ENCODE assay signal across 8 cellular contexts in the genomic region with DNA sequence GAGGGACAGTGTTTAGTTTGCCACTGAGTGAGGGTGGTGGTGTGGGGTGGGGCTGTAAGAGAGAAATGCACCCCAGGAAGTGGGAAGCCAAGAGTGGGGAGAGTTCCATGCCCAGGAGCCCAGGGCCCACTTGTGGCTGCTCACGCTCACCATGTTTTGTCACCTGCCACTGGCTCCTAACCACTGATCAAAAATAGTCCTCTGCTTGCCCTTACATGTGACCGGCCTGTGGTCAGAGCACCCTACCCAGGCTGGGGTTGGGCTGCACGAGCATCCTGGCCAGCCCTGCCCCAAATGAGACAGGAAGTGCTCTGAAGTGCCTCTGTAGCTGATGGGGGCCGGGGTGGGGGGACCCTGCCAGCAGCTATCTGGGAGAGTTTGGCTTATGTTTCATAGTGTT.
DNase-seq lines count a peak whose midpoint lies in the region; ATAC-seq, FAIRE-seq and TF ChIP-seq lines count a peak whose summit lies in the region.
"Had no signal": no experiment of that assay in that cellular context is flagged by ENCODE, and none has a peak within 500 bp of the region (broad histone marks: within the 10 kb centered on the region; RNA-seq: fewer than 3 reads in every experiment).

No MANE protein-coding gene starts in this region.

- ATAC-seq in GM19025 (IDR thresholded peaks at IDR 0.05; ENCODE audit: low read depth, unreplicated experiment) (peak; percentile 55), HG02798 (IDR thresholded peaks at IDR 0.05; ENCODE audit: poor library complexity, unreplicated experiment) (peak; percentile 68)

- H3K9me3 ChIP-seq in small intestine (ENCODE audit: control insufficient read depth, low read depth), result no peaks in the 10 kb centered on the region

- peak; percentile 92 for DNase-seq in SW480 (ENCODE audit: low spot score)
- peak; percentile 11 for DNase-seq in small intestine
- DNase-seq in effector CD4-positive, alpha-beta T cell, result no peak
- no peak for DNase-seq in SK-N-DZ (ENCODE audit: low spot score)
- no peak for DNase-seq in dorsolateral prefrontal cortex

- no peaks in the 10 kb centered on the region for H3K36me3 ChIP-seq in small intestine (ENCODE audit: control insufficient read depth in 2 of 2, insufficient read depth in 2 of 2, low read length in 2 of 2)

- TF ChIP-seq CTCF in dorsolateral prefrontal cortex (IDR thresholded peaks at IDR 0.05 in 54 of 56, conservative IDR thresholded peaks at IDR 0.05 in 2 of 56; ENCODE audit: low read depth in 1 of 56, partially characterized antibody in 56 of 56), result no peak

- WGBS in small intestine, 3 donors, result 62 to 73% (median 63%) methylated on average over 4 of the region's 4 CpGs

- H3K4me1 ChIP-seq in small intestine (ENCODE audit: control insufficient read depth in 2 of 2, insufficient read depth in 1 of 2, low read depth in 1 of 2, low read length in 1 of 2), result no peaks in the 10 kb centered on the region

- H3K27me3 ChIP-seq in small intestine (ENCODE audit: control insufficient read depth in 2 of 2, insufficient read depth in 2 of 2, low read length in 2 of 2) (no peaks in the 10 kb centered on the region), dorsolateral prefrontal cortex (peaks cover 0 to 4% (median 0%) of the 10 kb centered on the region in 45 donors)

- H3K27ac ChIP-seq in small intestine (ENCODE audit: low read depth in 1 of 2, low read length in 1 of 2) (no peak overlapping the region), dorsolateral prefrontal cortex (no peak overlapping the region)

- intact Hi-C loops in dorsolateral prefrontal cortex (cut with DNase I), result no loop called here

- FAIRE-seq in small intestine (lab: Jason Lieb, UNC), result no peak

- H3K4me3 ChIP-seq in small intestine (ENCODE audit: low read depth in 1 of 2, low read length in 2 of 2) (no peak overlapping the region), dorsolateral prefrontal cortex (no peak overlapping the region)
- H3K4me3 ChIP-seq: lung had no signal

Comparison
In these comparisons a context has a peak if more than half of its experiments do, and no peak if none do; other contexts are left out.
1. DNase-seq: peak in SW480 (single experiment) and small intestine (single experiment); none in effector CD4-positive, alpha-beta T cell (single experiment), SK-N-DZ (single experiment) and dorsolateral prefrontal cortex (0 of 10).